In genomic region chr4:152936446-152937279, GRCh38 we compare ENCODE assay signal across 8 cellular contexts. TPM values are rescaled to one million over a fixed set of nuclear protein-coding genes. Genes with fewer than 3 reads are reported as not detected.
DNase-seq lines count a peak whose midpoint lies in the region; ATAC-seq, FAIRE-seq and TF ChIP-seq lines count a peak whose summit lies in the region.

No MANE protein-coding gene starts in this region.

- no peak for DNase-seq in BJ (ENCODE audit: low read depth)
- DNase-seq in GM19239 (ENCODE audit: insufficient read length, low spot score), result peak; percentile 36
- peak; percentile 22 for DNase-seq in SK-N-DZ (ENCODE audit: low spot score)
- DNase-seq in lower lobe of right lung, result peak; percentile 59

- intact Hi-C loops in lower lobe of right lung (cut with DNase I), result no loop called here

- peak overlapping the region; percentile 68 to 79 for H3K9ac ChIP-seq in duodenal mucosa (ENCODE audit: low read depth in 1 of 2, low read length in 2 of 2)
- H3K9ac ChIP-seq in subcutaneous abdominal adipose tissue (ENCODE audit: low read length in 5 of 5), result peak overlapping the region in 1 of 5 donors; percentile 56

- peaks cover 10% of the 10 kb centered on the region for H3K27me3 ChIP-seq in BJ (ENCODE audit: control insufficient read depth, insufficient read depth, low read length)
- peaks cover 0 to 3% of the 10 kb centered on the region in 2 donors for H3K27me3 ChIP-seq in duodenal mucosa (ENCODE audit: control insufficient read depth in 1 of 2, insufficient read depth in 2 of 2, low read length in 2 of 2)
- H3K27me3 ChIP-seq in lower lobe of right lung (ENCODE audit: low read depth), result peaks cover 40% of the 10 kb centered on the region
- peaks cover 4 to 34% (median 27%) of the 10 kb centered on the region in 5 donors for H3K27me3 ChIP-seq in subcutaneous abdominal adipose tissue (ENCODE audit: control insufficient read depth in 5 of 5, insufficient read depth in 4 of 5, low read length in 5 of 5)

- CTCF ChIA-PET in BJ (lab: Yijun Ruan, JAX), result no interaction called here

- no peak for FAIRE-seq in GM19239 (lab: Jason Lieb, UNC)

- H3K4me1 ChIP-seq in duodenal mucosa (ENCODE audit: control insufficient read depth in 1 of 2, insufficient read depth in 2 of 2, low read length in 2 of 2) (peaks cover 0 to 10% of the 10 kb centered on the region in 2 donors), lower lobe of right lung (peaks cover 20% of the 10 kb centered on the region), subcutaneous abdominal adipose tissue (ENCODE audit: control insufficient read depth in 5 of 5, insufficient read depth in 5 of 5, low read length in 5 of 5) (peaks cover 0 to 36% (median 29%) of the 10 kb centered on the region in 5 donors)

- POLR2A ChIA-PET in BJ (lab: Charles Lee), result no interaction called here

- no peaks in the 10 kb centered on the region for H3K36me3 ChIP-seq in BJ (ENCODE audit: control insufficient read depth, insufficient read depth, low read length)
- no peaks in the 10 kb centered on the region for H3K36me3 ChIP-seq in duodenal mucosa (ENCODE audit: control insufficient read depth in 1 of 2, insufficient read depth in 2 of 2, low read length in 2 of 2)
- no peaks in the 10 kb centered on the region for H3K36me3 ChIP-seq in lower lobe of right lung
- H3K36me3 ChIP-seq in subcutaneous abdominal adipose tissue (ENCODE audit: control insufficient read depth in 5 of 5, insufficient read depth in 5 of 5, low read length in 5 of 5), result no peaks in the 10 kb centered on the region

- ATAC-seq in lower lobe of right lung (peak; percentile 51 to 53), GM19023 (IDR thresholded peaks at IDR 0.05; ENCODE audit: unreplicated experiment) (no peak), GM19467 (IDR thresholded peaks at IDR 0.05; ENCODE audit: unreplicated experiment) (no peak)

- H3K27ac ChIP-seq in duodenal mucosa (ENCODE audit: low read depth, low read length), result peak overlapping the region; percentile 59
- peak overlapping the region; percentile 77 for H3K27ac ChIP-seq in lower lobe of right lung
- H3K27ac ChIP-seq in subcutaneous abdominal adipose tissue (ENCODE audit: low read depth, low read length), result no peak overlapping the region

- peak overlapping the region; percentile 48 for H3K4me3 ChIP-seq in BJ (ENCODE audit: low read depth, low read length)
- peak overlapping the region; percentile 79 to 83 for H3K4me3 ChIP-seq in duodenal mucosa (ENCODE audit: low read depth in 1 of 2, low read length in 2 of 2)
- H3K4me3 ChIP-seq in lower lobe of right lung, result peak overlapping the region; percentile 64
- H3K4me3 ChIP-seq in subcutaneous abdominal adipose tissue (ENCODE audit: low read depth in 1 of 5, low read length in 5 of 5), result peak overlapping the region in 4 of 5 donors; percentile 62 to 78 (median 71)

- TF ChIP-seq CTCF in BJ (IDR thresholded peaks at IDR 0.05; ENCODE audit: insufficient read depth, low read depth, low read length), result 0 out of 2 replicates have a peak, but pooled peaks have one; percentile 8
- TF ChIP-seq CTCF in lower lobe of right lung (IDR thresholded peaks at IDR 0.05), result no peak

- H3K9me3 ChIP-seq in duodenal mucosa (ENCODE audit: control insufficient read depth in 1 of 2, low read length in 2 of 2) (no peaks in the 10 kb centered on the region), lower lobe of right lung (no peaks in the 10 kb centered on the region), subcutaneous abdominal adipose tissue (ENCODE audit: control insufficient read depth in 5 of 5, low read length in 5 of 5) (no peaks in the 10 kb centered on the region)

RNA-seq across cellular contexts. Expression of gene FHDC1, which starts 0.5 kb away (rescaled TPM):
- 0.17 and 0.22 TPM in 2 replicates for polyA plus RNA-seq in BJ (2011; rRNA removed)
- polyA minus RNA-seq in BJ (2011; rRNA and poly(A)+ RNA removed), result 0.19 and 0.36 TPM in 2 replicates
- 1.0 TPM in 2 replicates for polyA plus RNA-seq in SK-N-DZ (2014; cell fraction: cytosol; rRNA removed)
- polyA plus RNA-seq in SK-N-DZ (2014; cell fraction: nucleus; rRNA removed), result 1.6 and 2.4 TPM in 2 replicates
- 21.9 TPM for total RNA-seq in lower lobe of right lung

Comparison
In these comparisons a context has a peak if more than half of its experiments do, and no peak if none do; other contexts are left out.
1. ATAC-seq: peak in lower lobe of right lung (2 of 2); none in GM19023 (single experiment) and GM19467 (single experiment).
2. Peak in every context shown above with its lines, with median percentiles within 50 percentile points of each other: H3K4me3 ChIP-seq.